Comparison of ENCODE assay signal across 8 cellular contexts in genomic region chr7:150799741-150800575, GRCh38. TPM values are rescaled to one million over a fixed set of nuclear protein-coding genes. Genes with fewer than 3 reads are reported as not detected.
DNase-seq lines count a peak whose midpoint lies in the region; ATAC-seq and TF ChIP-seq lines count a peak whose summit lies in the region.

TSS of gene TMEM176B (minus strand) at chr7:150800364. CDS start at chr7:150796569, 3,795 bp downstream.

- no peak for ATAC-seq in HG02623 (IDR thresholded peaks at IDR 0.05; ENCODE audit: unreplicated experiment)
- no peak for ATAC-seq in GM18511 (IDR thresholded peaks at IDR 0.05; ENCODE audit: unreplicated experiment)

- H3K4me1 ChIP-seq in right atrium auricular region, result peaks cover 0 to 30% of the 10 kb centered on the region in 2 donors

- DNase-seq in COR-L47 (lab: John Stamatoyannopoulos, UW) (peak; percentile 12), WERI-Rb-1 (peak; percentile 31), right atrium auricular region (ENCODE audit: low spot score) (no peak), posterior vena cava (ENCODE audit: low spot score) (peak; percentile 85), occipital lobe (lab: John Stamatoyannopoulos, UW) (no peak)
- no peak for DNase-seq in effector CD4-positive, alpha-beta T cell

- intact Hi-C loops in posterior vena cava (cut with DNase I), result no loop called here

- TF ChIP-seq CTCF in WERI-Rb-1 (IDR thresholded peaks at IDR 0.05; ENCODE audit: low read depth, low read length) (no peak), right atrium auricular region (IDR thresholded peaks at IDR 0.05) (no peak)

- H3K4me3 ChIP-seq in WERI-Rb-1 (ENCODE audit: low read depth, low read length) (peak within 1 kb of the TSS; percentile 55), right atrium auricular region (peak within 1 kb of the TSS; percentile 69 to 74)

- H3K36me3 ChIP-seq in WERI-Rb-1 (peaks cover 11% of the 10 kb centered on the region), right atrium auricular region (peaks cover 15% of the 10 kb centered on the region)

- H3K27me3 ChIP-seq in WERI-Rb-1 (ENCODE audit: insufficient read depth, low read depth, severe bottlenecking), result no peaks in the 10 kb centered on the region
- H3K27me3 ChIP-seq in right atrium auricular region, result no peaks in the 10 kb centered on the region

- H3K27ac ChIP-seq in WERI-Rb-1, result no peak within 1 kb of the TSS; the same call in none of the 2 replicates
- peak within 1 kb of the TSS; percentile 79 for H3K27ac ChIP-seq in right atrium auricular region

- H3K9me3 ChIP-seq in WERI-Rb-1 (ENCODE audit: severe bottlenecking) (no peaks in the 10 kb centered on the region), right atrium auricular region (no peaks in the 10 kb centered on the region)

RNA-seq across cellular contexts. Expression of gene TMEM176B, which starts in this region (rescaled TPM):
- total RNA-seq in right atrium auricular region (100 to 1,000 TPM; 162 to 227 TPM), posterior vena cava (100 to 1,000 TPM in 1 of 2 donors, 10 to 100 TPM in 1; 65.3 to 110 TPM), occipital lobe (2.3 TPM)

Comparison
In these comparisons a context has a peak if more than half of its experiments do, and no peak if none do; other contexts are left out.
1. RNA of gene TMEM176B (total RNA-seq): 162 to 227 TPM in right atrium auricular region and 65.3 to 110 TPM in posterior vena cava; 2.3 TPM in occipital lobe (single experiment); every median in the first group is over 10 times any median in the second.
2. DNase-seq: peak in COR-L47 (single experiment), WERI-Rb-1 (single experiment) and posterior vena cava (single experiment); none in right atrium auricular region (single experiment), occipital lobe (single experiment) and effector CD4-positive, alpha-beta T cell (single experiment).